Comparison of ENCODE assay signal across 9 cellular contexts in the genomic region with DNA sequence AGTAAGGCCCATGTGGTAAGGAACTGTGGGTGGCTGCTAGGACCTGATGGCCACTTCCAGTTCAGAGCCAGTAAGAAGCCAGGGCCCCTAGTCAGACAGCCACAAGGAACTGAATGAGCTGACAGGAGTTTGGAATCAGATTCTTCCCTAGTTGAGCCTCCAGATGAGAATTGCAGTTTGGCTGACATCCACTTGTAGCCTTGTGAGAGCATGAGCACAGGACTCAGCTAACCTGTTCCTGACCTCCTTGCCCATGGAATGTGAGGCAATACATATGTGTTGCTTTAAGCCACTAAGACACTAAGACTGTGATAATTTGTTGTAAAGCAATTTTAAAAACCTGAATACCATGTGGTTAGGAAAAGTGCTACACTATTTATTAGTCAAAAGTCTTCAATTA. TPM values are rescaled to one million over a fixed set of nuclear protein-coding genes. Genes with fewer than 3 reads are reported as not detected.
A peak's percentile ranks its signal among the peaks of the same experiment; 100 is the strongest.
DNase-seq lines count a peak whose midpoint lies in the region; ATAC-seq and TF ChIP-seq lines count a peak whose summit lies in the region.
"Had no signal": no experiment of that assay in that cellular context is flagged by ENCODE, and none has a peak within 500 bp of the region (broad histone marks: within the 10 kb centered on the region; RNA-seq: fewer than 3 reads in every experiment).

No MANE protein-coding gene starts in this region.

- H2AFZ ChIP-seq in Karpas-422 (ENCODE audit: low read length), result no peak overlapping the region; the same call in 1 of the 2 replicates
- H2AFZ ChIP-seq in neural progenitor cell (replicated peaks), result no peak overlapping the region

- CTCF ChIA-PET in CD8-positive, alpha-beta memory T cell (lab: Charles Lee), result interaction anchor here (3.2 to 3.6 kb wide), 2 partner anchors 9 to 12 kb away, joined by 16 to 20 read pairs; a partner anchor contains a TSS

- H4K20me1 ChIP-seq in Karpas-422 (ENCODE audit: insufficient read depth, low read depth, low read length) (no peaks in the 10 kb centered on the region), neural progenitor cell (ENCODE audit: low read depth) (peaks cover 7% of the 10 kb centered on the region)

- no peak overlapping the region for H3K4me3 ChIP-seq in CD8-positive, alpha-beta memory T cell (ENCODE audit: low read length)
- peak overlapping the region; percentile 90 for H3K4me3 ChIP-seq in Karpas-422 (ENCODE audit: low read length)
- no peak overlapping the region for H3K4me3 ChIP-seq in neural progenitor cell

- H3K27me3 Mint-ChIP-seq in CD8-positive, alpha-beta memory T cell, result no peaks in the 10 kb centered on the region
- no peaks in the 10 kb centered on the region for H3K27me3 Mint-ChIP-seq in neural progenitor cell (ENCODE audit: insufficient read depth, low read depth)
- H3K27me3 Mint-ChIP-seq: memory B cell had no signal

- H3K4me3 Mint-ChIP-seq in CD8-positive, alpha-beta memory T cell, result peak overlapping the region in 5 of 7 donors; percentile 7 to 93 (median 68)
- H3K4me3 Mint-ChIP-seq in neural progenitor cell, result peak overlapping the region; percentile 90

- H3K9me2 ChIP-seq in Karpas-422 (replicated peaks; ENCODE audit: insufficient read depth, low read length), result peaks cover 5% of the 10 kb centered on the region; the same call in 1 of the 2 replicates

- DNase-seq in CD8-positive, alpha-beta memory T cell, result no peak
- DNase-seq in Karpas-422, result no peak
- peak; percentile 7 for DNase-seq in amniotic epithelial cell (ENCODE audit: low read depth)
- no peak for DNase-seq in neural progenitor cell (ENCODE audit: low spot score)
- no peak for DNase-seq in NOMO-1 treated with dmso at 0.1 percent for 144 hours (lab: John Stamatoyannopoulos, UW; ENCODE audit: unreplicated experiment)
- DNase-seq in stimulated activated CD4-positive, alpha-beta T cell treated with anti-CD3 and anti-CD28 coated beads, Interleukin-15, amount 100 ng/mL, for 24 hours, result no peak

- H3K4me1 ChIP-seq in CD8-positive, alpha-beta memory T cell (ENCODE audit: insufficient read depth, low read length), result peaks cover 29% of the 10 kb centered on the region
- H3K4me1 ChIP-seq in Karpas-422 (ENCODE audit: low read length) (peaks cover 26% of the 10 kb centered on the region), neural progenitor cell (peaks cover 16% of the 10 kb centered on the region)

- H3K79me2 ChIP-seq in Karpas-422 (ENCODE audit: low read length) (0 out of 2 replicates have a peak, but pooled peaks cover 4% of the 10 kb centered on the region), neural progenitor cell (ENCODE audit: low read depth) (peaks cover 35% of the 10 kb centered on the region)

- no peak for ATAC-seq in HG02571 (IDR thresholded peaks at IDR 0.05; ENCODE audit: unreplicated experiment)

- peaks cover 43 to 69% (median 57%) of the 10 kb centered on the region in 3 donors for H3K4me1 Mint-ChIP-seq in CD8-positive, alpha-beta memory T cell
- H3K4me1 Mint-ChIP-seq in neural progenitor cell, result peaks cover 12% of the 10 kb centered on the region

- H3K9me3 Mint-ChIP-seq in CD8-positive, alpha-beta memory T cell, result no peaks in the 10 kb centered on the region
- peaks cover 6% of the 10 kb centered on the region for H3K9me3 Mint-ChIP-seq in neural progenitor cell

- H3K4me2 ChIP-seq in Karpas-422 (ENCODE audit: low read depth, low read length, poor library complexity, severe bottlenecking) (peak overlapping the region; percentile 84), neural progenitor cell (peak overlapping the region; percentile 98)

- no peak overlapping the region for H3K27ac ChIP-seq in CD8-positive, alpha-beta memory T cell (ENCODE audit: low read depth, low read length)
- H3K27ac ChIP-seq in Karpas-422 (ENCODE audit: low read length), result no peak overlapping the region
- H3K27ac ChIP-seq in neural progenitor cell, result no peak overlapping the region

- no peaks in the 10 kb centered on the region for H3K36me3 ChIP-seq in CD8-positive, alpha-beta memory T cell (ENCODE audit: insufficient read depth, low read length)
- H3K36me3 ChIP-seq in Karpas-422 (ENCODE audit: insufficient read depth, low read length), result no peaks in the 10 kb centered on the region
- H3K36me3 ChIP-seq in neural progenitor cell, result no peaks in the 10 kb centered on the region
- H3K36me3 ChIP-seq: suprapubic skin had no signal

- peaks cover 0 to 7% (median 3%) of the 10 kb centered on the region in 3 donors for H3K36me3 Mint-ChIP-seq in CD8-positive, alpha-beta memory T cell
- H3K36me3 Mint-ChIP-seq in neural progenitor cell, result no peaks in the 10 kb centered on the region

- H3F3A ChIP-seq in neural progenitor cell (ENCODE audit: low read depth), result peaks cover 11% of the 10 kb centered on the region

- H3K27me3 ChIP-seq in CD8-positive, alpha-beta memory T cell (ENCODE audit: insufficient read depth, low read length, poor library complexity, severe bottlenecking), result no peaks in the 10 kb centered on the region
- H3K27me3 ChIP-seq in Karpas-422 (ENCODE audit: low read length), result no peaks in the 10 kb centered on the region
- no peaks in the 10 kb centered on the region for H3K27me3 ChIP-seq in neural progenitor cell
- H3K27me3 ChIP-seq: suprapubic skin had no signal

- TF ChIP-seq CTCF in neural progenitor cell (IDR thresholded peaks at IDR 0.05), result no peak

- no peaks in the 10 kb centered on the region for H3K9me3 ChIP-seq in CD8-positive, alpha-beta memory T cell (ENCODE audit: low read length)
- H3K9me3 ChIP-seq in Karpas-422 (ENCODE audit: low read length) (no peaks in the 10 kb centered on the region), neural progenitor cell (ENCODE audit: low read depth) (no peaks in the 10 kb centered on the region)
- H3K9me3 ChIP-seq: suprapubic skin had no signal

- POLR2A ChIA-PET in CD8-positive, alpha-beta memory T cell (lab: Charles Lee), result interaction anchor here (4.0 kb wide), 1 partner anchor 11 kb away, joined by 32 read pairs; a partner anchor contains a TSS

- H3K9ac ChIP-seq in Karpas-422 (ENCODE audit: low read length), result peak overlapping the region; percentile 89
- H3K9ac ChIP-seq in neural progenitor cell, result no peak overlapping the region

- peak overlapping the region in 3 of 8 donors; percentile 43 to 97 (median 93) for H3K27ac Mint-ChIP-seq in CD8-positive, alpha-beta memory T cell
- no peak overlapping the region for H3K27ac Mint-ChIP-seq in neural progenitor cell

RNA-seq across cellular contexts. Expression of a gene that starts 1.1 kb away (rescaled TPM):
- 10 to 100 TPM; 20.5 to 20.6 TPM for total RNA-seq in CD8-positive, alpha-beta memory T cell
- 21.9 TPM for polyA plus RNA-seq in CD8-positive, alpha-beta memory T cell
- total RNA-seq in Karpas-422 (2014; rRNA removed; shearing (Covaris generic); ENCODE audit: low replicate concordance), result 7.6 and 20.9 TPM in 2 replicates
- total RNA-seq in neural progenitor cell (ENCODE audit: low replicate concordance), result 8.3 and 12.3 TPM in 2 replicates

RNA-seq across cellular contexts. Expression of a gene that starts 11.7 kb away (rescaled TPM):
- total RNA-seq in CD8-positive, alpha-beta memory T cell, result 10 to 100 TPM; 86.8 to 91.6 TPM
- 57.1 TPM for polyA plus RNA-seq in CD8-positive, alpha-beta memory T cell
- 52.6 and 52.8 TPM in 2 replicates for total RNA-seq in Karpas-422 (2014; rRNA removed; shearing (Covaris generic); ENCODE audit: low replicate concordance)
- 75.6 and 128 TPM in 2 replicates for total RNA-seq in neural progenitor cell (ENCODE audit: low replicate concordance)
